ENCODE assay signal across 35 cellular contexts in genomic region chr16:17676171-17676570, GRCh38.
"Had no signal": no experiment of that assay in that cellular context is flagged by ENCODE, and none has a peak within 500 bp of the region (broad histone marks: within the 10 kb centered on the region; RNA-seq: fewer than 3 reads in every experiment).

No MANE protein-coding gene starts in this region.

- H3K27ac ChIP-seq: KMS-11 had no signal

- H3K36me3 ChIP-seq: MG63 had no signal

- H3K4me3 ChIP-seq: MG63 had no signal

- DNase-seq: Karpas-422, Kasumi-1, MG63, MM.1S, MV-4-11, NCI-H1048, NCI-H1092, NCI-H1092 treated with DMSO at 0.1 percent for 48 hours, NCI-H1105, NCI-H1105 treated with DMSO at 0.1 percent for 48 hours, NCI-H1417, NCI-H1417 treated with DMSO at 0.1 percent for 48 hours, NCI-H1436, NCI-H1436 treated with DMSO at 0.1 percent for 48 hours, NCI-H146, NCI-H1694, NCI-H1694 treated with DMSO at 0.1 percent for 48 hours, NCI-H187, NCI-H187 treated with DMSO at 0.1 percent for 48 hours, NCI-H1930, NCI-H2029, NCI-H2029 treated with DMSO at 0.1 percent for 48 hours, NCI-H2081, NCI-H2081 treated with DMSO at 0.1 percent for 48 hours, NCI-H2107, NCI-H2171, NCI-H2171 treated with DMSO at 0.1 percent for 48 hours, NCI-H2227 treated with DMSO at 0.1 percent for 48 hours, NCI-H226, NCI-H345, NCI-H446, NCI-H510A, NCI-H510A treated with DMSO at 0.1 percent for 48 hours, NCI-H524 had no signal

- H3K27me3 ChIP-seq: MG63 had no signal
